ENCODE assay signal across 8 cellular contexts in the genomic region with DNA sequence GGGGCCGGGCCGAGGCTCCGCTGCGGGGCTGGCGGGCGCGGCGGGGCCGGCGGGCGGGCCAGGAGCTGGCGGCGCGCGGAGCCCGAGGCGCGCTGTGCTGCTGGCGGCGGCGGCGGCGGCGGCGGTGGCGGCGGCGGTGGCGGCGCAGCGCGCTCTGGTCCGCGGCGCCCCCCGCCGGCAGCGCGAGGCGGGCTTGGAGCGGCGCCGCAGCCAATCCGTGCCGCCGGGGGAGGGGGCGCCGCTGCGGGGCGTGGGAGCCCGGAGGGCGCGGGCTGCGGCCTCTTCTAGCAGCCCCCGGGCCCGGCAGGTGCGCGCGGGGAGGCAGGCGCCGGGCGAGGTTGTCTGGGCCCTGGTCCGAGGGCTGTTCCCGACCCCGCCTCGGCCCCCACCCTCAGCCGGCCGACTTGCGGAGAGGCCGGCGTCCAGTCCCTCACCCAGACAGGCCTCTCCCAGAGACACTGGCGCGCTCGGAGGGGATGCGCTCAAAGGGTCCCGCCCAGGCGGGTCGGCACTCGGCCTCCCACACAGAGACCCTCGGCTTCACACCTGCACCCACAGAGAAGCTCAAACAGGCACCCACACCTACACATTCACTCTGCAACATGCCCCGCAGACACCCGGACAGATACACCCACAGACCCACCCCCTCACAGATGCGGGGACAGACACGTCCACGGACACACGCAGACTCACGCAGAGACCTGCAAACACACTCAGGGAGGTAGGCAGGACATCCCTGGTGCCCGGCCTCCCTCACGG. TPM values are rescaled to one million over a fixed set of nuclear protein-coding genes. Genes with fewer than 3 reads are reported as not detected.
A peak's percentile ranks its signal among the peaks of the same experiment; 100 is the strongest.
DNase-seq lines count a peak whose midpoint lies in the region; ATAC-seq and TF ChIP-seq lines count a peak whose summit lies in the region.

A gene (minus strand): TSS at position 156 of the 759 bp plus-strand sequence. CDS start 275 bp downstream, outside the sequence.

- H3K36me3 Mint-ChIP-seq in stimulated activated memory B cell treated with anti-CD40 and anti-IgM and Interleukin-4, amounts not matched to agents 10 μg/mL and 1 μg/mL and 100 μg/mL, for 72 hours = no peaks in the 10 kb centered on the region

- no peak within 1 kb of the TSS for H3K27ac ChIP-seq in gastroesophageal sphincter

- no peaks in the 10 kb centered on the region for H3K9me3 Mint-ChIP-seq in stimulated activated memory B cell treated with anti-CD40 and anti-IgM and Interleukin-4, amounts not matched to agents 10 μg/mL and 1 μg/mL and 100 μg/mL, for 72 hours

- DNase-seq in NCI-H1417 (lab: John Stamatoyannopoulos, UW) = peak; percentile 20 to 82 (median 79)
- no peak for DNase-seq in NCI-H1417 treated with DMSO at 0.1 percent for 48 hours (lab: John Stamatoyannopoulos, UW)
- DNase-seq in NCI-H748 treated with DMSO at 0.1 percent for 48 hours (lab: John Stamatoyannopoulos, UW) = peak; percentile 3
- no peak for DNase-seq in amniotic stem cell (lab: John Stamatoyannopoulos, UW)

- H3K4me1 ChIP-seq in gastroesophageal sphincter = peaks cover 0 to 22% (median 3%) of the 10 kb centered on the region in 3 donors

- peaks cover 67% of the 10 kb centered on the region for H3K27me3 Mint-ChIP-seq in stimulated activated memory B cell treated with anti-CD40 and anti-IgM and Interleukin-4, amounts not matched to agents 10 μg/mL and 1 μg/mL and 100 μg/mL, for 72 hours

- H3K27me3 ChIP-seq in gastroesophageal sphincter = peaks cover 62% of the 10 kb centered on the region

- ATAC-seq in gastroesophageal sphincter (peak; percentile 42), HG02840 (IDR thresholded peaks at IDR 0.05; ENCODE audit: low FRiP score, unreplicated experiment) (no peak), GM19452 (IDR thresholded peaks at IDR 0.05; ENCODE audit: unreplicated experiment) (no peak)
- ATAC-seq in stimulated activated memory B cell treated with anti-CD40 and anti-IgM and Interleukin-4, amounts not matched to agents 10 μg/mL and 1 μg/mL and 100 μg/mL, for 72 hours = peak; percentile 25

- WGBS in gastroesophageal sphincter (ENCODE audit: low coverage in 1 of 2), 2 donors = no CpG with 5 or more reads among the region's 89 CpGs

- no peak for TF ChIP-seq POLR2A in gastroesophageal sphincter (IDR thresholded peaks at IDR 0.05)

- H3K4me1 Mint-ChIP-seq in stimulated activated memory B cell treated with anti-CD40 and anti-IgM and Interleukin-4, amounts not matched to agents 10 μg/mL and 1 μg/mL and 100 μg/mL, for 72 hours = peaks cover 12% of the 10 kb centered on the region

- H3K4me3 ChIP-seq in gastroesophageal sphincter = peak within 1 kb of the TSS in 1 of 2 donors; percentile 47

- H3K4me3 Mint-ChIP-seq in stimulated activated memory B cell treated with anti-CD40 and anti-IgM and Interleukin-4, amounts not matched to agents 10 μg/mL and 1 μg/mL and 100 μg/mL, for 72 hours = peak within 1 kb of the TSS; percentile 60

- peaks cover 0 to 17% (median 0%) of the 10 kb centered on the region in 3 donors for H3K9me3 ChIP-seq in gastroesophageal sphincter

- no peak for TF ChIP-seq EP300 in gastroesophageal sphincter (IDR thresholded peaks at IDR 0.05)

- no peak within 1 kb of the TSS for H3K27ac Mint-ChIP-seq in stimulated activated memory B cell treated with anti-CD40 and anti-IgM and Interleukin-4, amounts not matched to agents 10 μg/mL and 1 μg/mL and 100 μg/mL, for 72 hours

- H3K36me3 ChIP-seq in gastroesophageal sphincter = no peaks in the 10 kb centered on the region

- no peak for TF ChIP-seq CTCF in gastroesophageal sphincter (IDR thresholded peaks at IDR 0.05)

RNA-seq across cellular contexts. Expression of the gene that starts here (rescaled TPM):
- total RNA-seq in gastroesophageal sphincter = 1 to 10 TPM; 1.2 to 4.6 (median 2.4) TPM

Comparison
In these comparisons a context has a peak if more than half of its experiments do, and no peak if none do; other contexts are left out.
1. DNase-seq: peak in NCI-H1417 (3 of 3) and NCI-H748 treated with DMSO at 0.1 percent for 48 hours (single experiment); none in NCI-H1417 treated with DMSO at 0.1 percent for 48 hours (single experiment) and amniotic stem cell (single experiment).
2. ATAC-seq: peak in gastroesophageal sphincter (single experiment) and stimulated activated memory B cell treated with anti-CD40 and anti-IgM and Interleukin-4, amounts not matched to agents 10 μg/mL and 1 μg/mL and 100 μg/mL, for 72 hours (single experiment); none in HG02840 (single experiment) and GM19452 (single experiment).